In genomic region chr3:127193775-127194174, GRCh38 we compare ENCODE assay signal across 8 cellular contexts. TPM values are rescaled to one million over a fixed set of nuclear protein-coding genes. Genes with fewer than 3 reads are reported as not detected.
"Had no signal": no experiment of that assay in that cellular context is flagged by ENCODE, and none has a peak within 500 bp of the region (broad histone marks: within the 10 kb centered on the region; RNA-seq: fewer than 3 reads in every experiment).

No MANE protein-coding gene starts in this region.

- H3K36me3 ChIP-seq: HAP-1 had no signal

- H3K4me3 ChIP-seq: GM23248, GM23338, HAP-1 had no signal

- H3K4me1 ChIP-seq: HAP-1 had no signal

- ATAC-seq: GM23338, HCT116 had no signal

- DNase-seq: GM23248, GOT3, HCEC 1CT, HFFc6 had no signal

- H3K9ac ChIP-seq: GM23248 had no signal

- H2AFZ ChIP-seq: GM23248, GM23338 had no signal

- H3K9me3 ChIP-seq: HAP-1 had no signal

- H3K4me2 ChIP-seq: GM23338 had no signal

- H3K27ac ChIP-seq: GM23248 had no signal

RNA-seq across cellular contexts. Expression of gene PRR23E, which starts 0.8 kb away (rescaled TPM):
- polyA plus RNA-seq: GM23248, GM23338, H1 had no signal
